12 cellular contexts compared by ENCODE assay signal in the genomic region with DNA sequence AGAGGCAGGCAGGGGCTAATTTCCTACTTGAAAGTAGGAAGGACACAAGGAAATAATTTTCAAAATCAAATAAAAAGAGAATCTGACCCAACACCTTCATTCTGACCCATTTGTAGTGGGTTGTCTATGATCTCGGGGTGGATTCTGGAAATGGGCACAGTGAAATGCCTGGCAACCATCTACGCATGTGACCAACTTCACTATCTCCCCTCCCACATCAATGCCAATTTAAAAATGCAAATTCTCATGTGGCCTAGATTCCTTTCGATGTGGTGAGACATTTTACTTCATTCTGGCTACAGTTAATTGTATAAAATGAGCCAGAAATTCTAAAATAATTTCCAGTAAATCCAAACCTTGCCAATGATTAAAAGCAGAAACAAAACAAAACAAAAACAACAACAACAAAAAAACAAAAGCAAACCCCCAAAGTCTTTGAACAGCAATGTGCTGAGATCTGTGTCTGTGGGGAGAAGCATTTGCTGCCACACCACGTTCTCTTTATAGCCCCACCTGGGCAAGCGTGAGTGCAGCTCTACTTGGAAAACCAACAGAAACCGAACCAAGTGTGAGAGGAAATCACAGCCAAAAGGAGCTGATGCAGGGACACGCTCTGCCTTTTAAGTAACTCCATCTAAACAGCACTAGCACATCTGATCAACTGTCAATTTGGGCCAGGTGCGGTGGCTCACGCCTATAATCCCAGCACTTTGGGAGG. TPM values are rescaled to one million over a fixed set of nuclear protein-coding genes. Genes with fewer than 3 reads are reported as not detected.
DNase-seq lines count a peak whose midpoint lies in the region; ATAC-seq and TF ChIP-seq lines count a peak whose summit lies in the region.
"Had no signal": no experiment of that assay in that cellular context is flagged by ENCODE, and none has a peak within 500 bp of the region (broad histone marks: within the 10 kb centered on the region; RNA-seq: fewer than 3 reads in every experiment).

No MANE protein-coding gene starts in this region.

- H3K4me3 Mint-ChIP-seq in activated CD4-positive, alpha-beta memory T cell treated with anti-CD3 and anti-CD28 coated beads, Interleukin-2, amount 10 ng/mL, durations not matched to agents 7 days and 5 days: peak overlapping the region; percentile 31
- H3K4me3 Mint-ChIP-seq: endodermal cell had no signal

- in situ Hi-C loops in transverse colon (cut with MboI; ENCODE audit: low pct_ligation_motif_present in 1 of 4, low pct_unique_long_range_greater_than_20kb in 1 of 4, low sequenced_read_pairs in 3 of 4): loop anchor here in 3 of 4 donors (10.0 to 25.0 kb wide), 3 partner anchors 143 to 343 kb away; a partner anchor contains a TSS

- no peaks in the 10 kb centered on the region for H3K9me3 ChIP-seq in transverse colon
- H3K9me3 ChIP-seq: pancreas had no signal

- CTCF ChIA-PET in activated CD4-positive, alpha-beta memory T cell treated with anti-CD3 and anti-CD28 coated beads, Interleukin-2, amount 10 ng/mL, durations not matched to agents 7 days and 5 days (lab: Charles Lee): interaction anchor here (0.6 to 1.9 kb wide), 4 partner anchors 9 to 145 kb away, joined by 3 to 6 read pairs (median 5); no protein-coding TSS in a partner anchor

- H3K36me3 Mint-ChIP-seq in activated CD4-positive, alpha-beta memory T cell treated with anti-CD3 and anti-CD28 coated beads, Interleukin-2, amount 10 ng/mL, durations not matched to agents 7 days and 5 days (ENCODE audit: low read depth): peaks cover 88% of the 10 kb centered on the region

- H3K36me3 ChIP-seq in transverse colon: peaks cover 0 to 25% (median 0%) of the 10 kb centered on the region in 4 donors
- H3K36me3 ChIP-seq: pancreas had no signal

- no peaks in the 10 kb centered on the region for H3K9me3 Mint-ChIP-seq in activated CD4-positive, alpha-beta memory T cell treated with anti-CD3 and anti-CD28 coated beads, Interleukin-2, amount 10 ng/mL, durations not matched to agents 7 days and 5 days
- H3K9me3 Mint-ChIP-seq: endodermal cell had no signal

- 68 to 77% methylated on average over 5 to 9 of the region's 9 CpGs for WGBS in transverse colon (ENCODE audit: low coverage in 1 of 2), 2 donors

- peaks cover 85% of the 10 kb centered on the region for H3K4me1 Mint-ChIP-seq in activated CD4-positive, alpha-beta memory T cell treated with anti-CD3 and anti-CD28 coated beads, Interleukin-2, amount 10 ng/mL, durations not matched to agents 7 days and 5 days

- no peaks in the 10 kb centered on the region for H3K27me3 Mint-ChIP-seq in activated CD4-positive, alpha-beta memory T cell treated with anti-CD3 and anti-CD28 coated beads, Interleukin-2, amount 10 ng/mL, durations not matched to agents 7 days and 5 days

- no peak for TF ChIP-seq EP300 in transverse colon (IDR thresholded peaks at IDR 0.05; ENCODE audit: low read depth)

- intact Hi-C loops in transverse colon (cut with DNase I; ENCODE audit: low total_unique reads): no loop called here

- no peak for ATAC-seq in GM21717 (IDR thresholded peaks at IDR 0.05; ENCODE audit: unreplicated experiment)
- ATAC-seq: left ventricle myocardium superior, pancreas had no signal

- H3K4me1 ChIP-seq in transverse colon: peaks cover 0 to 41% (median 19%) of the 10 kb centered on the region in 4 donors
- H3K4me1 ChIP-seq: pancreas had no signal

- H3K27me3 ChIP-seq in transverse colon: no peaks in the 10 kb centered on the region
- H3K27me3 ChIP-seq: pancreas had no signal

- H3K27ac ChIP-seq in transverse colon: peak overlapping the region; percentile 25 to 90 (median 62)
- H3K27ac ChIP-seq: pancreas had no signal

- peak overlapping the region; percentile 100 for H3K27ac Mint-ChIP-seq in activated CD4-positive, alpha-beta memory T cell treated with anti-CD3 and anti-CD28 coated beads, Interleukin-2, amount 10 ng/mL, durations not matched to agents 7 days and 5 days
- H3K27ac Mint-ChIP-seq: endodermal cell had no signal

- DNase-seq in stimulated activated CD4-positive, alpha-beta T cell treated with anti-CD3 and anti-CD28 coated beads, Interleukin-15, amount 100 ng/mL, for 24 hours: peak; percentile 37
- no peak for DNase-seq in stimulated activated CD4-positive, alpha-beta T cell treated with anti-CD3 and anti-CD28 coated beads, Interleukin-4, amount 100 ng/mL, for 4 hours
- peak; percentile 48 for DNase-seq in activated CD4-positive, alpha-beta memory T cell treated with anti-CD3 and anti-CD28 coated beads, Interleukin-2, amount 10 ng/mL, durations not matched to agents 7 days and 5 days
- peak; percentile 31 for DNase-seq in effector CD4-positive, alpha-beta T cell
- no peak for DNase-seq in transverse colon
- no peak for DNase-seq in HuH-7.5 (ENCODE audit: low spot score)
- DNase-seq in midbrain (lab: John Stamatoyannopoulos, UW): no peak
- DNase-seq: endodermal cell; left ventricle myocardium superior; pancreas; stimulated activated CD4-positive, alpha-beta T cell treated with anti-CD3 and anti-CD28 coated beads, Interleukin-1b, Interleukin-23, amount 100 ng/mL, for 48 hours had no signal

- TF ChIP-seq CTCF in transverse colon (IDR thresholded peaks at IDR 0.05): no peak

- POLR2A ChIA-PET in activated CD4-positive, alpha-beta memory T cell treated with anti-CD3 and anti-CD28 coated beads, Interleukin-2, amount 10 ng/mL, durations not matched to agents 7 days and 5 days (lab: Charles Lee): interaction anchor here (1.0 to 14.4 kb wide), 11 partner anchors 8 to 147 kb away, joined by 3 to 403 read pairs (median 13); a partner anchor contains a TSS

- no peak for TF ChIP-seq POLR2A in transverse colon (IDR thresholded peaks at IDR 0.05)

- H3K4me3 ChIP-seq in transverse colon: no peak overlapping the region
- H3K4me3 ChIP-seq: pancreas had no signal

RNA-seq across cellular contexts. Expression of a gene that starts 59.0 kb away (rescaled TPM):
- total RNA-seq in activated CD4-positive, alpha-beta memory T cell treated with anti-CD3 and anti-CD28 coated beads, Interleukin-2, amount 10 ng/mL, durations not matched to agents 7 days and 5 days: 10 to 100 TPM; 86.4 to 87.6 TPM
- total RNA-seq in transverse colon: 10 to 100 TPM; 18.3 to 40.0 (median 25.3) TPM

RNA-seq across cellular contexts. Expression of a gene that starts 59.2 kb away (rescaled TPM):
- total RNA-seq in activated CD4-positive, alpha-beta memory T cell treated with anti-CD3 and anti-CD28 coated beads, Interleukin-2, amount 10 ng/mL, durations not matched to agents 7 days and 5 days: 10 to 100 TPM; 61.6 to 66.2 TPM
- 100 to 1,000 TPM in 1 of 4 donors, 10 to 100 TPM in 3; 43.6 to 263 (median 47.7) TPM for total RNA-seq in transverse colon

Comparison
In these comparisons a context has a peak if more than half of its experiments do, and no peak if none do; other contexts are left out.
1. DNase-seq: peak in stimulated activated CD4-positive, alpha-beta T cell treated with anti-CD3 and anti-CD28 coated beads, Interleukin-15, amount 100 ng/mL, for 24 hours (single experiment), activated CD4-positive, alpha-beta memory T cell treated with anti-CD3 and anti-CD28 coated beads, Interleukin-2, amount 10 ng/mL, durations not matched to agents 7 days and 5 days (single experiment) and effector CD4-positive, alpha-beta T cell (single experiment); none in stimulated activated CD4-positive, alpha-beta T cell treated with anti-CD3 and anti-CD28 coated beads, Interleukin-4, amount 100 ng/mL, for 4 hours (0 of 2), transverse colon (single experiment), HuH-7.5 (single experiment) and midbrain (single experiment).